16 cellular contexts compared by ENCODE assay signal in genomic region chr6:108677357-108677756, GRCh38.
A peak's percentile ranks its signal among the peaks of the same experiment; 100 is the strongest.
DNase-seq lines count a peak whose midpoint lies in the region; ATAC-seq and TF ChIP-seq lines count a peak whose summit lies in the region.
"Had no signal": no experiment of that assay in that cellular context is flagged by ENCODE, and none has a peak within 500 bp of the region (broad histone marks: within the 10 kb centered on the region; RNA-seq: fewer than 3 reads in every experiment).

No MANE protein-coding gene starts in this region.

- DNase-seq in NCI-H1092 treated with DMSO at 0.1 percent for 48 hours (lab: John Stamatoyannopoulos, UW) (peak; percentile 2), NCI-H1092 (lab: John Stamatoyannopoulos, UW) (no peak), NCI-H345 (lab: John Stamatoyannopoulos, UW) (peak; percentile 35), heart right ventricle (no peak), SKM-1 (lab: John Stamatoyannopoulos, UW; ENCODE audit: unreplicated experiment) (no peak), HAP-1 (ENCODE audit: low spot score in 2 of 2) (no peak)
- DNase-seq in stimulated activated effector memory CD8-positive, alpha-beta T cell treated with anti-CD3 and anti-CD28 coated beads, Interleukin-12 subunit alpha, Interleukin-12 subunit beta, amount 100 ng/mL, for 72 hours (ENCODE audit: low spot score in 2 of 2), result no peak
- no peak for DNase-seq in activated CD4-positive, alpha-beta T cell treated with anti-CD3 and anti-CD28 coated beads for 48 hours
- DNase-seq: activated CD4-positive, alpha-beta T cell treated with anti-CD3 and anti-CD28 coated beads, Interleukin-2, amount 10 ng/mL, durations not matched to agents 7 days and 5 days; activated T-cell treated with anti-CD3 and anti-CD28 coated beads, Interleukin-2, amount 50 U/mL, for 4 hours; CD4-positive, alpha-beta memory T cell; GDM1; glutamatergic neuron; stimulated activated CD4-positive, alpha-beta T cell treated with anti-CD3 and anti-CD28 coated beads, Interleukin-1b, Interleukin-23, amount 100 ng/mL, for 48 hours; T-helper 9 cell had no signal

- H3K4me1 Mint-ChIP-seq in stimulated activated effector memory CD8-positive, alpha-beta T cell treated with anti-CD3 and anti-CD28 coated beads, Interleukin-12 subunit alpha, Interleukin-12 subunit beta, amount 100 ng/mL, for 72 hours, result peaks cover 48% of the 10 kb centered on the region

- H3K4me1 ChIP-seq in heart right ventricle (peaks cover 13 to 68% (median 58%) of the 10 kb centered on the region in 9 donors), HAP-1 (peaks cover 2% of the 10 kb centered on the region; the same call in 1 of the 2 replicates)

- H3K9me3 ChIP-seq in heart right ventricle (no peaks in the 10 kb centered on the region), HAP-1 (no peaks in the 10 kb centered on the region)
- H3K9me3 ChIP-seq: tibial nerve had no signal

- H3K27ac Mint-ChIP-seq in stimulated activated effector memory CD8-positive, alpha-beta T cell treated with anti-CD3 and anti-CD28 coated beads, Interleukin-12 subunit alpha, Interleukin-12 subunit beta, amount 100 ng/mL, for 72 hours, result peak overlapping the region; percentile 39
- H3K27ac Mint-ChIP-seq: activated CD4-positive, alpha-beta T cell treated with anti-CD3 and anti-CD28 coated beads, Interleukin-2, amount 10 ng/mL, durations not matched to agents 7 days and 5 days had no signal

- intact Hi-C loops in heart right ventricle (cut with DNase I), result loop anchor here in 1 of 10 donors (10.0 kb wide), 1 partner anchor 113 kb away; the partner anchor contains the start of gene FOXO3

- peaks cover 31% of the 10 kb centered on the region for H3K36me3 Mint-ChIP-seq in stimulated activated effector memory CD8-positive, alpha-beta T cell treated with anti-CD3 and anti-CD28 coated beads, Interleukin-12 subunit alpha, Interleukin-12 subunit beta, amount 100 ng/mL, for 72 hours

- no peaks in the 10 kb centered on the region for H3K9me3 Mint-ChIP-seq in stimulated activated effector memory CD8-positive, alpha-beta T cell treated with anti-CD3 and anti-CD28 coated beads, Interleukin-12 subunit alpha, Interleukin-12 subunit beta, amount 100 ng/mL, for 72 hours
- H3K9me3 Mint-ChIP-seq: activated CD4-positive, alpha-beta T cell treated with anti-CD3 and anti-CD28 coated beads, Interleukin-2, amount 10 ng/mL, durations not matched to agents 7 days and 5 days; activated T-cell treated with anti-CD3 and anti-CD28 coated beads, Interleukin-2, amount 50 U/mL, for 4 hours; CD4-positive, alpha-beta memory T cell had no signal

- ATAC-seq in heart right ventricle, result peak in 6 of 8 donors; percentile 8 to 39 (median 31)
- no peak for ATAC-seq in stimulated activated effector memory CD8-positive, alpha-beta T cell treated with anti-CD3 and anti-CD28 coated beads, Interleukin-12 subunit alpha, Interleukin-12 subunit beta, amount 100 ng/mL, for 72 hours
- ATAC-seq: activated T-cell treated with anti-CD3 and anti-CD28 coated beads, Interleukin-2, amount 50 U/mL, for 4 hours had no signal

- peaks cover 0 to 16% (median 0%) of the 10 kb centered on the region in 9 donors for H3K36me3 ChIP-seq in heart right ventricle
- H3K36me3 ChIP-seq in HAP-1 (replicated peaks), result no peaks in the 10 kb centered on the region

- no peak overlapping the region for H3K4me3 Mint-ChIP-seq in stimulated activated effector memory CD8-positive, alpha-beta T cell treated with anti-CD3 and anti-CD28 coated beads, Interleukin-12 subunit alpha, Interleukin-12 subunit beta, amount 100 ng/mL, for 72 hours
- H3K4me3 Mint-ChIP-seq: activated CD4-positive, alpha-beta T cell treated with anti-CD3 and anti-CD28 coated beads, Interleukin-2, amount 10 ng/mL, durations not matched to agents 7 days and 5 days; activated T-cell treated with anti-CD3 and anti-CD28 coated beads, Interleukin-2, amount 50 U/mL, for 4 hours; CD4-positive, alpha-beta memory T cell had no signal

- peak overlapping the region in 6 of 10 donors; percentile 2 to 68 (median 46) for H3K27ac ChIP-seq in heart right ventricle

- H3K27me3 ChIP-seq in heart right ventricle, result no peaks in the 10 kb centered on the region
- H3K27me3 ChIP-seq in HAP-1 (ENCODE audit: low read depth), result no peaks in the 10 kb centered on the region
- H3K27me3 ChIP-seq: tibial nerve had no signal

- no peak overlapping the region for H3K4me3 ChIP-seq in heart right ventricle
- no peak overlapping the region for H3K4me3 ChIP-seq in HAP-1
- H3K4me3 ChIP-seq: tibial nerve had no signal

- WGBS in heart right ventricle, 2 donors, result 83 to 88% methylated on average over 3 of the region's 3 CpGs

- in situ Hi-C loops in HAP-1 (cut with MboI; ENCODE audit: low sequenced_read_pairs), result no loop called here

- TF ChIP-seq CTCF in heart right ventricle (IDR thresholded peaks at IDR 0.05), result no peak

Comparison
In these comparisons a context has a peak if more than half of its experiments do, and no peak if none do; other contexts are left out.
1. DNase-seq: peak in NCI-H1092 treated with DMSO at 0.1 percent for 48 hours (single experiment) and NCI-H345 (single experiment); none in NCI-H1092 (single experiment), heart right ventricle (0 of 2), stimulated activated effector memory CD8-positive, alpha-beta T cell treated with anti-CD3 and anti-CD28 coated beads, Interleukin-12 subunit alpha, Interleukin-12 subunit beta, amount 100 ng/mL, for 72 hours (0 of 2), SKM-1 (single experiment), HAP-1 (0 of 2) and activated CD4-positive, alpha-beta T cell treated with anti-CD3 and anti-CD28 coated beads for 48 hours (single experiment).